In the genomic region with DNA sequence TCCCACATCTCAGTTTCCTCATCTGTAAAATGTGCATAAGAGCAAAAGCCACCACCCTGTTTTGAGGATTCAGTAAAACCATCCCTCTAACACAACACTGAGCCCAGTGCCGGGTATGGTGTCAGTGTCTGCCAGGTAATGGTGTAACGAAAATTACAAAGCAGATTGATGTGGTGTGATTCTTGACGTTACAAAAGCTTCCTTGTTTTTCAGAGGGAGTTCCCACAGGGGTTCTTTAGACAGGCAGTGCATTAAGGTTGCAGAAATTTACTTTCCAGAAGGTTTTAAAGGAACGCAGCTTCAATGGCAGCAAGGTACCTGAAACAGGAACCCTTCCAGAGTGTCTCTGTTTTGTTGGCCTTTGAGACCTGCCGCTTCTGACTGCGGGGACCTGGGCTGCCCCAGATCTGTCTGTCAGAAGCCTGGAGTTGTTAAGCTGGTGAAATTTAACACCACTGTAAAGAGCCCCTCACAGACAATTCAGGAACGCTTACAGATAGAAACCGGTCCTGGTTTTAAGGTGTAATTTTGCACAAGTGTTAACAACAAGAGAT, we compare ENCODE assay signal across 1 cellular context.
TF ChIP-seq lines count a peak whose summit lies in the region.

No MANE protein-coding gene starts in this region.

TF ChIP-seq in HCT116, 20 proteins besides CTCF, POLR2A, EP300 and RAD21 (continued from another document):
- TF ChIP-seq, protein P1, sequence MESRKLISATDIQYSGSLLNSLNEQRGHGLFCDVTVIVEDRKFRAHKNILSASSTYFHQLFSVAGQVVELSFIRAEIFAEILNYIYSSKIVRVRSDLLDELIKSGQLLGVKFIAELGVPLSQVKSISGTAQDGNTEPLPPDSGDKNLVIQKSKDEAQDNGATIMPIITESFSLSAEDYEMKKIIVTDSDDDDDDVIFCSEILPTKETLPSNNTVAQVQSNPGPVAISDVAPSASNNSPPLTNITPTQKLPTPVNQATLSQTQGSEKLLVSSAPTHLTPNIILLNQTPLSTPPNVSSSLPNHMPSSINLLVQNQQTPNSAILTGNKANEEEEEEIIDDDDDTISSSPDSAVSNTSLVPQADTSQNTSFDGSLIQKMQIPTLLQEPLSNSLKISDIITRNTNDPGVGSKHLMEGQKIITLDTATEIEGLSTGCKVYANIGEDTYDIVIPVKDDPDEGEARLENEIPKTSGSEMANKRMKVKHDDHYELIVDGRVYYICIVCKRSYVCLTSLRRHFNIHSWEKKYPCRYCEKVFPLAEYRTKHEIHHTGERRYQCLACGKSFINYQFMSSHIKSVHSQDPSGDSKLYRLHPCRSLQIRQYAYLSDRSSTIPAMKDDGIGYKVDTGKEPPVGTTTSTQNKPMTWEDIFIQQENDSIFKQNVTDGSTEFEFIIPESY (IDR thresholded peaks at IDR 0.05; ENCODE audit: extremely low read depth, insufficient replicate concordance, low read length) = no peak
- no peak for TF ChIP-seq EZH2 (IDR thresholded peaks at IDR 0.05)
- no peak for TF ChIP-seq ZNF274 (IDR thresholded peaks at IDR 0.05; ENCODE audit: low read depth, low read length)
- TF ChIP-seq JUND (IDR thresholded peaks at IDR 0.05) = no peak
- TF ChIP-seq SP1 (IDR thresholded peaks at IDR 0.05; ENCODE audit: low read depth) = no peak
- no peak for TF ChIP-seq POLR2AphosphoS5 (IDR thresholded peaks at IDR 0.05; ENCODE audit: low read depth, low read length)
- no peak for TF ChIP-seq CBX3 (IDR thresholded peaks at IDR 0.05; ENCODE audit: low read depth)
- no peak for TF ChIP-seq ZFX (IDR thresholded peaks at IDR 0.05)
- no peak for TF ChIP-seq ELF1 (IDR thresholded peaks at IDR 0.05; ENCODE audit: borderline replicate concordance, low read depth)
- TF ChIP-seq, protein P2, sequence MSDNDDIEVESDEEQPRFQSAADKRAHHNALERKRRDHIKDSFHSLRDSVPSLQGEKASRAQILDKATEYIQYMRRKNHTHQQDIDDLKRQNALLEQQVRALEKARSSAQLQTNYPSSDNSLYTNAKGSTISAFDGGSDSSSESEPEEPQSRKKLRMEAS (IDR thresholded peaks at IDR 0.05) = no peak
